Comparison of ENCODE assay signal across 11 cellular contexts in the genomic region with DNA sequence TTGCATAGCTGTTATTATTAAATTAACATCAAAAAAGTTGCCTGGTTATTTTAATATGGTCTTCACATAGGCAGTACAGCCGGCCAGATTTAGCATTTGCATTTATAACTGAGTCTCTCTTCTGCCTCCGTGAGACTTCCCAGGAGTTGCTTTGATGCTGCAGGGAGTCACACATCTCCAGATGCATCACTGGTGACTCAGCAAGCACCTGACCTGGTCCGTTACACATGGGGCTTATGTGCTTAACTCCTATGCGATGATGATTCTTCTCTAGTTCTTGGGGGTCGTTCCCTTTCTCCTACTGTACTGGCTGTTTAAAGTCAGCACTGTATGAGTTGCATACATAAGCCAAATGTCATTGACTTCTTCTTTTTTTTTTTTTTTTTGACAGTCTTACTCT. TPM values are rescaled to one million over a fixed set of nuclear protein-coding genes. Genes with fewer than 3 reads are reported as not detected.
DNase-seq lines count a peak whose midpoint lies in the region; TF ChIP-seq lines count a peak whose summit lies in the region.
"Had no signal": no experiment of that assay in that cellular context is flagged by ENCODE, and none has a peak within 500 bp of the region (broad histone marks: within the 10 kb centered on the region; RNA-seq: fewer than 3 reads in every experiment).

No MANE protein-coding gene starts in this region.

- no peaks in the 10 kb centered on the region for H3K9me3 Mint-ChIP-seq in activated T-helper 1 cell treated with anti-CD3 and anti-CD28 coated beads, Interleukin-12 subunit alpha, Interleukin-12 subunit beta, Interleukin-2, Interleukin-4 antibody, amounts not matched to agents 30 ng/mL and 10 ng/mL and 1 ng/mL, durations not matched to agents 14 hours and 24 hours and 36 hours

- H3K27me3 Mint-ChIP-seq in activated T-helper 1 cell treated with anti-CD3 and anti-CD28 coated beads, Interleukin-12 subunit alpha, Interleukin-12 subunit beta, Interleukin-2, Interleukin-4 antibody, amounts not matched to agents 30 ng/mL and 10 ng/mL and 1 ng/mL, durations not matched to agents 14 hours and 24 hours and 36 hours (ENCODE audit: insufficient read depth): peaks cover 10% of the 10 kb centered on the region

- H3K27ac Mint-ChIP-seq in activated T-helper 1 cell treated with anti-CD3 and anti-CD28 coated beads, Interleukin-12 subunit alpha, Interleukin-12 subunit beta, Interleukin-2, Interleukin-4 antibody, amounts not matched to agents 30 ng/mL and 10 ng/mL and 1 ng/mL, durations not matched to agents 14 hours and 24 hours and 36 hours: no peak overlapping the region
- H3K27ac Mint-ChIP-seq: nephron progenitor cell had no signal

- DNase-seq in GM04504 (ENCODE audit: low read depth) (peak; percentile 56), RKO (ENCODE audit: low spot score) (peak; percentile 90), epithelial cell of proximal tubule (ENCODE audit: low read depth) (peak; percentile 81), renal cortical epithelial cell (ENCODE audit: low read depth) (peak; percentile 93), epidermal melanocyte (ENCODE audit: insufficient read length, low spot score) (no peak), GM20000 (ENCODE audit: low spot score) (no peak)
- no peak for DNase-seq in activated T-helper 1 cell treated with anti-CD3 and anti-CD28 coated beads, Interleukin-12 subunit alpha, Interleukin-12 subunit beta, Interleukin-2, Interleukin-4 antibody, amounts not matched to agents 30 ng/mL and 10 ng/mL and 1 ng/mL, durations not matched to agents 14 hours and 24 hours and 36 hours (ENCODE audit: low spot score)
- DNase-seq: hypothalamus, NCI-H1436, nephron progenitor cell had no signal

- H3K36me3 Mint-ChIP-seq in activated T-helper 1 cell treated with anti-CD3 and anti-CD28 coated beads, Interleukin-12 subunit alpha, Interleukin-12 subunit beta, Interleukin-2, Interleukin-4 antibody, amounts not matched to agents 30 ng/mL and 10 ng/mL and 1 ng/mL, durations not matched to agents 14 hours and 24 hours and 36 hours (ENCODE audit: low read depth): no peaks in the 10 kb centered on the region

- no peaks in the 10 kb centered on the region for H3K4me1 Mint-ChIP-seq in activated T-helper 1 cell treated with anti-CD3 and anti-CD28 coated beads, Interleukin-12 subunit alpha, Interleukin-12 subunit beta, Interleukin-2, Interleukin-4 antibody, amounts not matched to agents 30 ng/mL and 10 ng/mL and 1 ng/mL, durations not matched to agents 14 hours and 24 hours and 36 hours (ENCODE audit: low read depth)
- H3K4me1 Mint-ChIP-seq: nephron progenitor cell had no signal

- H3K4me3 ChIP-seq in epithelial cell of proximal tubule (ENCODE audit: low read depth, low read length): no peak overlapping the region
- H3K4me3 ChIP-seq: SK-N-MC had no signal

- intact Hi-C loops in activated T-helper 1 cell treated with anti-CD3 and anti-CD28 coated beads, Interleukin-12 subunit alpha, Interleukin-12 subunit beta, Interleukin-2, Interleukin-4 antibody, amounts not matched to agents 30 ng/mL and 10 ng/mL and 1 ng/mL, durations not matched to agents 14 hours and 24 hours and 36 hours (cut with micrococcal nuclease): no loop called here

- TF ChIP-seq CTCF in epithelial cell of proximal tubule (conservative IDR thresholded peaks at IDR 0.05; ENCODE audit: low read depth, low read length) (no peak), GM20000 (IDR thresholded peaks at IDR 0.05; ENCODE audit: extremely low read depth, missing control alignments) (no peak)

- H3K4me3 Mint-ChIP-seq in activated T-helper 1 cell treated with anti-CD3 and anti-CD28 coated beads, Interleukin-12 subunit alpha, Interleukin-12 subunit beta, Interleukin-2, Interleukin-4 antibody, amounts not matched to agents 30 ng/mL and 10 ng/mL and 1 ng/mL, durations not matched to agents 14 hours and 24 hours and 36 hours: no peak overlapping the region
- H3K4me3 Mint-ChIP-seq: nephron progenitor cell had no signal

RNA-seq across cellular contexts. Expression of a gene that starts 13.1 kb away (rescaled TPM):
- 2.0 and 2.2 TPM in 2 replicates for total RNA-seq in epithelial cell of proximal tubule
- total RNA-seq in renal cortical epithelial cell: 5.4 and 6.0 TPM in 2 replicates
- total RNA-seq in activated T-helper 1 cell treated with anti-CD3 and anti-CD28 coated beads, Interleukin-12 subunit alpha, Interleukin-12 subunit beta, Interleukin-2, Interleukin-4 antibody, amounts not matched to agents 30 ng/mL and 10 ng/mL and 1 ng/mL, durations not matched to agents 14 hours and 24 hours and 36 hours: 6.2 and 6.6 TPM in 2 replicates

Comparison
In these comparisons a context has a peak if more than half of its experiments do, and no peak if none do; other contexts are left out.
1. DNase-seq: peak in GM04504 (single experiment), RKO (single experiment), epithelial cell of proximal tubule (single experiment) and renal cortical epithelial cell (single experiment); none in activated T-helper 1 cell treated with anti-CD3 and anti-CD28 coated beads, Interleukin-12 subunit alpha, Interleukin-12 subunit beta, Interleukin-2, Interleukin-4 antibody, amounts not matched to agents 30 ng/mL and 10 ng/mL and 1 ng/mL, durations not matched to agents 14 hours and 24 hours and 36 hours (single experiment), epidermal melanocyte (single experiment) and GM20000 (single experiment).